In the genomic region with DNA sequence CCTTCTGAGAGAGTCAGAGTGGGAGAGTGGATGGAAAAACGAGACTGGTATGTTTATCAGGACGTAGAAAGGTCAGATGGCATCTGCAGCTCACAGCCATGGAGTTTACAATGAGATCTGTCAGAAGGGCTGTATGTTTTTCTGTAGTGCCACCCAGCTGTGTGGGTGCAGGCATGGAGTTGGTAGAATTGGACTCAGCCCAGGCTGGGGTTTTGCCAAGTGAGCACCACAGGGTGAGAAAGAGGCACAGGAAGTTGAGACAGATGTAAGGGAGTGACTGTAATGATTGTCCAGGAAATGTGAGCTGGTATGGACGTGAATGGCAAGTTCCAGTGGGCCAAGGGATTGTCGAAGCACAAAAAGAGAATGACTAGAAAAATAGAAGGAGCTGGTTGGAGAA, we compare ENCODE assay signal across 8 cellular contexts.
DNase-seq lines count a peak whose midpoint lies in the region; ATAC-seq lines count a peak whose summit lies in the region.

No MANE protein-coding gene starts in this region.

- no peaks in the 10 kb centered on the region for H3K9me3 ChIP-seq in effector memory CD4-positive, alpha-beta T cell (ENCODE audit: control insufficient read depth, low read length)

- ATAC-seq in GM21526 (IDR thresholded peaks at IDR 0.05; ENCODE audit: low FRiP score, unreplicated experiment) (no peak), GM18520 (IDR thresholded peaks at IDR 0.05; ENCODE audit: unreplicated experiment) (no peak)

- no peak overlapping the region for H3K27ac ChIP-seq in effector memory CD4-positive, alpha-beta T cell (ENCODE audit: insufficient read depth, low read length, poor library complexity, severe bottlenecking)

- H3K27me3 ChIP-seq in effector memory CD4-positive, alpha-beta T cell (replicated peaks; ENCODE audit: control insufficient read depth, insufficient read depth, low read length, poor library complexity, severe bottlenecking) = no peaks in the 10 kb centered on the region

- no peak overlapping the region for H3K4me3 ChIP-seq in effector memory CD4-positive, alpha-beta T cell (ENCODE audit: insufficient read depth, low read depth, low read length, poor library complexity, severe bottlenecking)

- peaks cover 33% of the 10 kb centered on the region for H3K4me1 ChIP-seq in effector memory CD4-positive, alpha-beta T cell (ENCODE audit: control insufficient read depth, insufficient read depth, low read length, poor library complexity, severe bottlenecking)

- DNase-seq in NCI-H1694 (lab: John Stamatoyannopoulos, UW) = peak; percentile 25
- DNase-seq in NCI-H1694 treated with DMSO at 0.1 percent for 48 hours (lab: John Stamatoyannopoulos, UW) = no peak
- DNase-seq in T-helper 9 cell = peak; percentile 36
- DNase-seq in effector memory CD4-positive, alpha-beta T cell = peak in 2 of 3 donors; percentile 20 to 39
- DNase-seq in pons (ENCODE audit: low spot score) = peak; percentile 98
- DNase-seq in NCI-H2227 (lab: John Stamatoyannopoulos, UW; ENCODE audit: unreplicated experiment) = no peak

- H3K36me3 ChIP-seq in effector memory CD4-positive, alpha-beta T cell (ENCODE audit: control insufficient read depth, insufficient read depth, low read length) = no peaks in the 10 kb centered on the region

Comparison
In these comparisons a context has a peak if more than half of its experiments do, and no peak if none do; other contexts are left out.
1. DNase-seq: peak in NCI-H1694 (single experiment), T-helper 9 cell (single experiment), effector memory CD4-positive, alpha-beta T cell (2 of 3) and pons (single experiment); none in NCI-H1694 treated with DMSO at 0.1 percent for 48 hours (single experiment) and NCI-H2227 (single experiment).